Comparison of ENCODE assay signal across 1 cellular context in the genomic region with DNA sequence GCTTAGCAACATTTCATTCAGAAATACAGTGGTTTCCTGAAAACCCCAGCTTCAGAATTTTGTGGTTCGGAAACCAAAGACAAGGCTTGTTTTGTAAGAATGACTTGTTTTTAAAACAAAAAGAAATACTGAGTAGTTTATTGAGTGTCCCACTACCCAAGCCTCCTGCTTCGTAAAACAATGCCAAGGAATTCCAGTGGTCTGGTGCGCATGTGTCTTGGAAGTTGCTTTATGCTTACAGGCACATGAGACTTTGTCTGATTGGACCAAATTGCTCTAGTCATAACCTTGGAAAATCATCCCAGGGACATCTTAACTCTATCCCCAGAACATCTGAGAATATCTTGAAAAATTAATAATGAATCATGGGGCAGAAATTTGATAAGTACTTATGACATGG.
TF ChIP-seq lines count a peak whose summit lies in the region.

No MANE protein-coding gene starts in this region.

TF ChIP-seq in SK-N-SH, 30 proteins besides CTCF, POLR2A, EP300 and RAD21 (continued from another document):
- TF ChIP-seq, protein P1, sequence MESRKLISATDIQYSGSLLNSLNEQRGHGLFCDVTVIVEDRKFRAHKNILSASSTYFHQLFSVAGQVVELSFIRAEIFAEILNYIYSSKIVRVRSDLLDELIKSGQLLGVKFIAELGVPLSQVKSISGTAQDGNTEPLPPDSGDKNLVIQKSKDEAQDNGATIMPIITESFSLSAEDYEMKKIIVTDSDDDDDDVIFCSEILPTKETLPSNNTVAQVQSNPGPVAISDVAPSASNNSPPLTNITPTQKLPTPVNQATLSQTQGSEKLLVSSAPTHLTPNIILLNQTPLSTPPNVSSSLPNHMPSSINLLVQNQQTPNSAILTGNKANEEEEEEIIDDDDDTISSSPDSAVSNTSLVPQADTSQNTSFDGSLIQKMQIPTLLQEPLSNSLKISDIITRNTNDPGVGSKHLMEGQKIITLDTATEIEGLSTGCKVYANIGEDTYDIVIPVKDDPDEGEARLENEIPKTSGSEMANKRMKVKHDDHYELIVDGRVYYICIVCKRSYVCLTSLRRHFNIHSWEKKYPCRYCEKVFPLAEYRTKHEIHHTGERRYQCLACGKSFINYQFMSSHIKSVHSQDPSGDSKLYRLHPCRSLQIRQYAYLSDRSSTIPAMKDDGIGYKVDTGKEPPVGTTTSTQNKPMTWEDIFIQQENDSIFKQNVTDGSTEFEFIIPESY (IDR thresholded peaks at IDR 0.05; ENCODE audit: borderline replicate concordance, low read depth): no peak
- TF ChIP-seq, protein P2, sequence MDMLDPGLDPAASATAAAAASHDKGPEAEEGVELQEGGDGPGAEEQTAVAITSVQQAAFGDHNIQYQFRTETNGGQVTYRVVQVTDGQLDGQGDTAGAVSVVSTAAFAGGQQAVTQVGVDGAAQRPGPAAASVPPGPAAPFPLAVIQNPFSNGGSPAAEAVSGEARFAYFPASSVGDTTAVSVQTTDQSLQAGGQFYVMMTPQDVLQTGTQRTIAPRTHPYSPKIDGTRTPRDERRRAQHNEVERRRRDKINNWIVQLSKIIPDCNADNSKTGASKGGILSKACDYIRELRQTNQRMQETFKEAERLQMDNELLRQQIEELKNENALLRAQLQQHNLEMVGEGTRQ (IDR thresholded peaks at IDR 0.05; ENCODE audit: borderline replicate concordance, low read depth, low read length): no peak
- TF ChIP-seq JUND (IDR thresholded peaks at IDR 0.05): no peak
